ENCODE assay signal across 19 cellular contexts in genomic region chr9:125479846-125480615, GRCh38.
"Had no signal": no experiment of that assay in that cellular context is flagged by ENCODE, and none has a peak within 500 bp of the region (broad histone marks: within the 10 kb centered on the region; RNA-seq: fewer than 3 reads in every experiment).

No MANE protein-coding gene starts in this region.

- H3K27ac Mint-ChIP-seq: activated naive CD8-positive, alpha-beta T cell; natural killer cell treated with Interleukin-12 subunit alpha and Interleukin-12 subunit beta and Interleukin-15 and Interleukin-18, amount 100 ng/mL, for 72 hours; stimulated activated memory B cell treated with anti-CD40 and anti-IgM and Interleukin-4, amounts not matched to agents 10 μg/mL and 1 μg/mL and 100 μg/mL, for 72 hours had no signal

- ATAC-seq: activated CD4-positive, CD25-positive, alpha-beta regulatory T cell treated with anti-CD3 and anti-CD28 coated beads, Interleukin-2, amount 50 U/mL, for 24 hours; esophagus mucosa; left colon; natural killer cell treated with Interleukin-12 subunit alpha and Interleukin-12 subunit beta and Interleukin-15 and Interleukin-18, amount 100 ng/mL, for 72 hours; right lobe of liver; stimulated activated memory B cell treated with anti-CD40 and anti-IgM and Interleukin-4, amounts not matched to agents 10 μg/mL and 1 μg/mL and 100 μg/mL, for 72 hours had no signal

- H3K36me3 ChIP-seq: right lobe of liver had no signal

- H3K27me3 ChIP-seq: right lobe of liver, spleen, tibial nerve had no signal

- H3K4me1 ChIP-seq: spleen, tibial nerve had no signal

- FAIRE-seq: endometrium had no signal

- H3K4me3 ChIP-seq: prostate gland, right lobe of liver, spleen, tibial nerve had no signal

- H3K4me1 Mint-ChIP-seq: stimulated activated memory B cell treated with anti-CD40 and anti-IgM and Interleukin-4, amounts not matched to agents 10 μg/mL and 1 μg/mL and 100 μg/mL, for 72 hours had no signal

- H3K9me3 ChIP-seq: prostate gland, right lobe of liver, spleen, tibial nerve had no signal

- H3K9me3 Mint-ChIP-seq: brain; natural killer cell treated with Interleukin-12 subunit alpha and Interleukin-12 subunit beta and Interleukin-15 and Interleukin-18, amount 100 ng/mL, for 72 hours; stimulated activated memory B cell treated with anti-CD40 and anti-IgM and Interleukin-4, amounts not matched to agents 10 μg/mL and 1 μg/mL and 100 μg/mL, for 72 hours had no signal

- DNase-seq: activated CD4-positive, alpha-beta T cell treated with anti-CD3 and anti-CD28 coated beads, Interleukin-2, amount 50 U/mL, for 48 hours; activated gamma-delta T cell; activated T-cell treated with anti-CD3 and anti-CD28 coated beads, Interleukin-2, amount 50 U/mL, for 48 hours; amygdala; left colon; mammary epithelial cell; nucleus accumbens; right lobe of liver; spleen; stimulated activated CD4-positive, alpha-beta T cell treated with anti-CD3 and anti-CD28 coated beads, Interleukin-1b, Interleukin-23, amount 100 ng/mL, for 48 hours had no signal

- H3K27ac ChIP-seq: prostate gland, right lobe of liver, spleen, tibial nerve had no signal

- H3K4me3 Mint-ChIP-seq: activated naive CD8-positive, alpha-beta T cell; brain; natural killer cell treated with Interleukin-12 subunit alpha and Interleukin-12 subunit beta and Interleukin-15 and Interleukin-18, amount 100 ng/mL, for 72 hours; stimulated activated memory B cell treated with anti-CD40 and anti-IgM and Interleukin-4, amounts not matched to agents 10 μg/mL and 1 μg/mL and 100 μg/mL, for 72 hours had no signal

- H3K27me3 Mint-ChIP-seq: activated naive CD8-positive, alpha-beta T cell; brain; natural killer cell treated with Interleukin-12 subunit alpha and Interleukin-12 subunit beta and Interleukin-15 and Interleukin-18, amount 100 ng/mL, for 72 hours; stimulated activated memory B cell treated with anti-CD40 and anti-IgM and Interleukin-4, amounts not matched to agents 10 μg/mL and 1 μg/mL and 100 μg/mL, for 72 hours had no signal
